In the genomic region with DNA sequence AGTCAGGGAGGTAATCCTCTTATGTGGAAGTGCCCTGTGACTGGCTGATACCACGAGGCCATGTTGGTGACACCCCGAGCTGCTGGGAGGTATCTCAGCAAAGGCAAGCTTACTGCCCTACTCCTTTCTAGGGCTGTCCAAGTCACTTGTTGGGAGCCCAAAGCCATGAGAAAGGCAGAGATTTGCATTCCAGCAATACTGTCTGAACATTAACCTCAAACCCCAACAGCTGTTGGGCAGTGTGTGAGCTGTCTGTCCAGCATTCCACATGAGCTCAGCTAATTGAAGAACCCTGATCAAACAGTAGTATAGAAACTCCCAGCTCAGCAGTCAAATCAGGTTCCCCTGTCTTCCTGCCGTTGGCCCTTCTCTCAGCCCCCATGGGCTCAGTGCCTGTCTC, we compare ENCODE assay signal across 22 cellular contexts. TPM values are rescaled to one million over a fixed set of nuclear protein-coding genes. Genes with fewer than 3 reads are reported as not detected.
DNase-seq lines count a peak whose midpoint lies in the region; ATAC-seq, FAIRE-seq and TF ChIP-seq lines count a peak whose summit lies in the region.
"Had no signal": no experiment of that assay in that cellular context is flagged by ENCODE, and none has a peak within 500 bp of the region (broad histone marks: within the 10 kb centered on the region; RNA-seq: fewer than 3 reads in every experiment).

No MANE protein-coding gene starts in this region.

- H2BK5ac ChIP-seq in IMR-90 (ENCODE audit: low read depth, low read length, poor library complexity, severe bottlenecking), result no peak overlapping the region

- H3K56ac ChIP-seq in IMR-90 (ENCODE audit: extremely low read depth, insufficient read depth, low read length), result no peak overlapping the region

- H2BK15ac ChIP-seq in IMR-90 (ENCODE audit: low read depth, low read length), result no peak overlapping the region

- H4K5ac ChIP-seq in IMR-90 (ENCODE audit: low read depth, low read length), result no peak overlapping the region

- H3K27ac Mint-ChIP-seq in T-helper 17 cell (peak overlapping the region; percentile 56), glutamatergic neuron (ENCODE audit: unreplicated experiment) (no peak overlapping the region)
- H3K27ac Mint-ChIP-seq in activated CD4-positive, alpha-beta T cell treated with anti-CD3 and anti-CD28 coated beads, Interleukin-2, amount 10 ng/mL, durations not matched to agents 24 days and 14 days, result no peak overlapping the region
- H3K27ac Mint-ChIP-seq: CD14-positive monocyte, IgD-negative memory B cell had no signal

- H3K27me3 ChIP-seq in IMR-90 (ENCODE audit: control insufficient read depth, insufficient read depth, low read length), result no peaks in the 10 kb centered on the region

- H3K4me3 ChIP-seq in A549 (no peak overlapping the region), IMR-90 (ENCODE audit: insufficient read depth, low read depth, low read length) (no peak overlapping the region)

- H3K27ac ChIP-seq in A549, result peak overlapping the region; percentile 72 to 83
- no peak overlapping the region for H3K27ac ChIP-seq in IMR-90 (ENCODE audit: insufficient read depth, low read length)

- dilution Hi-C loops in IMR-90 (cut with HindIII; ENCODE audit: low sequenced_read_pairs, unreplicated experiment), result no loop called here

- no peak for TF ChIP-seq EP300 in A549 (IDR thresholded peaks at IDR 0.05)

- H2BK120ac ChIP-seq in IMR-90 (ENCODE audit: low read depth, low read length), result no peak overlapping the region

- CTCF ChIA-PET in A549 (lab: Yijun Ruan, JAX), result interaction anchor here (0.6 to 1.6 kb wide), 8 partner anchors 10 to 188 kb away, joined by 3 to 8 read pairs (median 4); partner anchors contain the start of gene ABHD4
- CTCF ChIA-PET in IMR-90 (lab: Yijun Ruan, JAX), result no interaction called here

- no peak overlapping the region for H2AFZ ChIP-seq in IMR-90 (replicated peaks; ENCODE audit: low read length, poor library complexity)

- H3K79me1 ChIP-seq in IMR-90 (ENCODE audit: low read depth in 1 of 2, low read length in 2 of 2), result peaks cover 0 to 3% of the 10 kb centered on the region in 2 experiments; a peak in 1 of 4 replicates

- no peak for TF ChIP-seq RAD21 in A549 (conservative IDR thresholded peaks at IDR 0.05 in 1 of 2, IDR thresholded peaks at IDR 0.05 in 1 of 2)
- TF ChIP-seq RAD21 in IMR-90 (IDR thresholded peaks at IDR 0.05; ENCODE audit: low read length), result no peak

- H4K8ac ChIP-seq in IMR-90 (ENCODE audit: low read depth in 2 of 2, low read length in 2 of 2), result no peak overlapping the region

- FAIRE-seq in A549 (lab: Jason Lieb, UNC), result no peak
- FAIRE-seq: A204.1, GM19239 had no signal

- DNase-seq in A549 (ENCODE audit: low read depth in 1 of 2, low spot score in 1 of 2) (no peak), IMR-90 (peak; percentile 38), T-helper 17 cell (no peak), kidney tubule cell (ENCODE audit: low spot score) (peak; percentile 49), glutamatergic neuron (no peak)
- no peak for DNase-seq in activated CD4-positive, alpha-beta T cell treated with anti-CD3 and anti-CD28 coated beads, Interleukin-2, amount 10 ng/mL, durations not matched to agents 24 days and 14 days
- DNase-seq: AML-193, DMS153, EL, NCI-H1417 treated with DMSO at 0.1 percent for 48 hours, NCI-H2029 treated with DMSO at 0.1 percent for 48 hours, NCI-H446 treated with DMSO at 0.1 percent for 48 hours, NCI-H748 treated with DMSO at 0.1 percent for 48 hours, Right ventricle myocardium superior had no signal

- H3K4me1 Mint-ChIP-seq in T-helper 17 cell (peaks cover 11% of the 10 kb centered on the region), glutamatergic neuron (ENCODE audit: low read depth, unreplicated experiment) (peaks cover 14% of the 10 kb centered on the region)
- no peaks in the 10 kb centered on the region for H3K4me1 Mint-ChIP-seq in activated CD4-positive, alpha-beta T cell treated with anti-CD3 and anti-CD28 coated beads, Interleukin-2, amount 10 ng/mL, durations not matched to agents 24 days and 14 days
- H3K4me1 Mint-ChIP-seq: CD14-positive monocyte had no signal

- no peaks in the 10 kb centered on the region for H4K20me1 ChIP-seq in IMR-90 (ENCODE audit: insufficient read depth, low read length)

- H3K9me3 ChIP-seq in A549, result no peaks in the 10 kb centered on the region
- no peaks in the 10 kb centered on the region for H3K9me3 ChIP-seq in IMR-90 (ENCODE audit: control insufficient read depth, insufficient read depth, low read length)
- no peaks in the 10 kb centered on the region for H3K9me3 ChIP-seq in T-helper 17 cell (ENCODE audit: control insufficient read depth, low read length, poor library complexity, severe bottlenecking)

- intact Hi-C loops in IMR-90 (cut with micrococcal nuclease), result no loop called here
- intact Hi-C loops in activated CD4-positive, alpha-beta T cell treated with anti-CD3 and anti-CD28 coated beads, Interleukin-2, amount 10 ng/mL, durations not matched to agents 24 days and 14 days (cut with micrococcal nuclease), result no loop called here

- TF ChIP-seq POLR2A in A549 (IDR thresholded peaks at IDR 0.05; ENCODE audit: low read length), result no peak
- TF ChIP-seq POLR2A in IMR-90 (IDR thresholded peaks at IDR 0.05; ENCODE audit: low read depth, low read length), result no peak

- H2AK5ac ChIP-seq in IMR-90 (ENCODE audit: low read depth, low read length), result 0 out of 2 replicates have a peak overlapping the region, but pooled peaks have one; percentile 5

- 80% methylated on average over 3 of the region's 3 CpGs for WGBS in A549 (ENCODE audit: missing lambda C conversion rate)
- no CpG with 5 or more reads among the region's 3 CpGs for WGBS in IMR-90 (ENCODE audit: extremely low coverage in 2 of 2, insufficient read length in 1 of 2), 2 experiments

- no peak for ATAC-seq in A549
- no peak; the same call in 1 of the 2 replicates for ATAC-seq in IMR-90 (ENCODE audit: low read depth)
- ATAC-seq in T-helper 17 cell, result no peak
- no peak for ATAC-seq in activated CD4-positive, CD25-positive, alpha-beta regulatory T cell treated with anti-CD3 and anti-CD28 coated beads, Interleukin-2, amount 50 U/mL, for 24 hours
- ATAC-seq in HG02973 (IDR thresholded peaks at IDR 0.05; ENCODE audit: unreplicated experiment), result no peak
- ATAC-seq: SK-N-SH treated with all-trans-retinoic acid at 6 μM for 48 hours had no signal

- no peak overlapping the region for H4K91ac ChIP-seq in IMR-90 (ENCODE audit: insufficient read depth, low read depth, low read length)

- H3K9ac ChIP-seq in IMR-90 (ENCODE audit: low read depth, low read length), result no peak overlapping the region

- no peak overlapping the region for H3K18ac ChIP-seq in IMR-90 (ENCODE audit: low read depth, low read length)

- H3K27me3 Mint-ChIP-seq in T-helper 17 cell (no peaks in the 10 kb centered on the region), glutamatergic neuron (ENCODE audit: unreplicated experiment) (peaks cover 2% of the 10 kb centered on the region)
- H3K27me3 Mint-ChIP-seq in activated CD4-positive, alpha-beta T cell treated with anti-CD3 and anti-CD28 coated beads, Interleukin-2, amount 10 ng/mL, durations not matched to agents 24 days and 14 days, result no peaks in the 10 kb centered on the region
- H3K27me3 Mint-ChIP-seq: IgD-negative memory B cell had no signal

- H3K4me1 ChIP-seq in A549 (peaks cover 53% of the 10 kb centered on the region), IMR-90 (ENCODE audit: control insufficient read depth, insufficient read depth, low read length) (peaks cover 5% of the 10 kb centered on the region; the same call in 1 of the 2 replicates)

- no peaks in the 10 kb centered on the region for H3K9me3 Mint-ChIP-seq in glutamatergic neuron (ENCODE audit: unreplicated experiment)
- H3K9me3 Mint-ChIP-seq in activated CD4-positive, alpha-beta T cell treated with anti-CD3 and anti-CD28 coated beads, Interleukin-2, amount 10 ng/mL, durations not matched to agents 24 days and 14 days, result no peaks in the 10 kb centered on the region
- H3K9me3 Mint-ChIP-seq: IgD-negative memory B cell had no signal

- TF ChIP-seq CTCF in A549 (IDR thresholded peaks at IDR 0.05) (no peak), IMR-90 (conservative IDR thresholded peaks at IDR 0.05; ENCODE audit: low read depth, low read length) (no peak), glutamatergic neuron (IDR thresholded peaks at IDR 0.05; ENCODE audit: partially characterized antibody, unreplicated experiment) (no peak)

- no peak overlapping the region for H3K4me3 Mint-ChIP-seq in T-helper 17 cell
- H3K4me3 Mint-ChIP-seq in glutamatergic neuron (ENCODE audit: unreplicated experiment), result no peak overlapping the region
- H3K4me3 Mint-ChIP-seq in activated CD4-positive, alpha-beta T cell treated with anti-CD3 and anti-CD28 coated beads, Interleukin-2, amount 10 ng/mL, durations not matched to agents 24 days and 14 days, result no peak overlapping the region
- H3K4me3 Mint-ChIP-seq: CD14-positive monocyte, IgD-negative memory B cell had no signal

- H3K4me2 ChIP-seq in A549, result no peak overlapping the region
- H3K4me2 ChIP-seq in IMR-90 (ENCODE audit: low read depth, low read length), result no peak overlapping the region

- H3K36me3 Mint-ChIP-seq in T-helper 17 cell (ENCODE audit: low read depth) (peaks cover 26% of the 10 kb centered on the region), glutamatergic neuron (ENCODE audit: unreplicated experiment) (peaks cover 13% of the 10 kb centered on the region)
- peaks cover 68% of the 10 kb centered on the region for H3K36me3 Mint-ChIP-seq in activated CD4-positive, alpha-beta T cell treated with anti-CD3 and anti-CD28 coated beads, Interleukin-2, amount 10 ng/mL, durations not matched to agents 24 days and 14 days (ENCODE audit: low read depth)

- H2BK20ac ChIP-seq in IMR-90 (ENCODE audit: low read depth, low read length), result no peak overlapping the region

- peaks cover 67% of the 10 kb centered on the region for H3K36me3 ChIP-seq in IMR-90 (ENCODE audit: control insufficient read depth, insufficient read depth, low read length)

- H3K14ac ChIP-seq in IMR-90 (replicated peaks; ENCODE audit: low read depth, low read length), result no peak overlapping the region

- POLR2A ChIA-PET in A549 (lab: Yijun Ruan, JAX) (interaction anchor here (0.9 to 1.8 kb wide), 4 partner anchors 8 to 46 kb away, joined by 3 to 6 read pairs (median 6); partner anchors contain the start of genes ABHD4 and DAD1), IMR-90 (lab: Charles Lee; ENCODE audit: unreplicated experiment) (no interaction called here)

- BruUV-seq in IMR-90 (replicated peaks; lab: Mats Ljungman, UMichigan), result no TSS peak

- peaks cover 20% of the 10 kb centered on the region; the same call in 1 of the 2 replicates for H3K9me1 ChIP-seq in IMR-90 (ENCODE audit: insufficient read depth, low read length)

- H2AK9ac ChIP-seq in IMR-90 (replicated peaks; ENCODE audit: low read depth, low read length, poor library complexity), result no peak overlapping the region

- no peak overlapping the region for H3K23ac ChIP-seq in IMR-90 (ENCODE audit: low read depth, low read length)

- H3K4ac ChIP-seq in IMR-90 (ENCODE audit: low read depth, low read length), result no peak overlapping the region

- in situ Hi-C loops in IMR-90 (cut with MboI; ENCODE audit: low sequenced_read_pairs), result no loop called here

RNA-seq across cellular contexts. Expression of gene ABHD4, which starts 9.2 kb away (rescaled TPM):
- polyA plus RNA-seq in A549 (2011; rRNA removed) (58.3 and 75.0 TPM in 2 replicates), A549 (2017; fragmentation: RNase III; extraction: RNeasy Plus Mini Kit Qiagen cat#74134 plus additional on column Dnase treatment) (63.4 to 70.7 TPM (median 66.5 TPM) in 3 replicates), IMR-90 (2012; rRNA removed) (21.8 and 22.0 TPM in 2 replicates)
- 70.0 and 92.8 TPM in 2 replicates for polyA plus RNA-seq in A549 (2012; cell fraction: cytosol; rRNA removed)
- polyA plus RNA-seq in A549 (2012; cell fraction: nucleus; rRNA removed), result 89.5 and 91.0 TPM in 2 replicates
- 57.6 and 74.4 TPM in 2 replicates for polyA minus RNA-seq in A549 (2011; rRNA and poly(A)+ RNA removed)
- total RNA-seq in IMR-90 (2012; rRNA removed) (5.0 and 5.3 TPM in 2 replicates), T-helper 17 cell (10 to 100 TPM; 12.3 to 19.0 TPM), glutamatergic neuron (ENCODE audit: unreplicated experiment) (8.1 TPM)
- polyA plus RNA-seq in IMR-90 (2012; cell fraction: cytosol; rRNA removed), result 13.3 and 23.6 TPM in 2 replicates
- 22.2 and 25.4 TPM in 2 replicates for polyA plus RNA-seq in IMR-90 (2012; cell fraction: nucleus; rRNA removed; ENCODE audit: low replicate concordance)
- 9.7 and 10.3 TPM in 2 replicates for total RNA-seq in activated CD4-positive, alpha-beta T cell treated with anti-CD3 and anti-CD28 coated beads, Interleukin-2, amount 10 ng/mL, durations not matched to agents 24 days and 14 days

RNA-seq across cellular contexts. Expression of gene DAD1, which starts 18.3 kb away (rescaled TPM):
- polyA plus RNA-seq in A549 (2011; rRNA removed) (458 and 474 TPM in 2 replicates), A549 (2017; fragmentation: RNase III; extraction: RNeasy Plus Mini Kit Qiagen cat#74134 plus additional on column Dnase treatment) (314 to 317 TPM (median 317 TPM) in 3 replicates), IMR-90 (2012; rRNA removed) (448 and 496 TPM in 2 replicates)
- polyA plus RNA-seq in A549 (2012; cell fraction: cytosol; rRNA removed), result 417 and 429 TPM in 2 replicates
- polyA plus RNA-seq in A549 (2012; cell fraction: nucleus; rRNA removed), result 241 and 387 TPM in 2 replicates
- 144 and 183 TPM in 2 replicates for polyA minus RNA-seq in A549 (2011; rRNA and poly(A)+ RNA removed)
- total RNA-seq in IMR-90 (2012; rRNA removed) (396 and 449 TPM in 2 replicates), T-helper 17 cell (10 to 100 TPM; 95.4 to 96.0 TPM), glutamatergic neuron (ENCODE audit: unreplicated experiment) (122 TPM)
- 412 and 479 TPM in 2 replicates for polyA plus RNA-seq in IMR-90 (2012; cell fraction: cytosol; rRNA removed)
- 92.7 and 197 TPM in 2 replicates for polyA plus RNA-seq in IMR-90 (2012; cell fraction: nucleus; rRNA removed; ENCODE audit: low replicate concordance)
- total RNA-seq in activated CD4-positive, alpha-beta T cell treated with anti-CD3 and anti-CD28 coated beads, Interleukin-2, amount 10 ng/mL, durations not matched to agents 24 days and 14 days, result 255 and 266 TPM in 2 replicates

RNA-seq across cellular contexts. Expression of gene OR6J1, which starts 36.9 kb away (rescaled TPM):
- polyA plus RNA-seq in A549 (2011; rRNA removed) (not detected in 2 replicates), A549 (2017; fragmentation: RNase III; extraction: RNeasy Plus Mini Kit Qiagen cat#74134 plus additional on column Dnase treatment) (not detected in 3 replicates), IMR-90 (2012; rRNA removed) (not detected in 2 replicates)
- polyA plus RNA-seq in A549 (2012; cell fraction: cytosol; rRNA removed), result not detected in 2 replicates
- 0.01 TPM in 1 of 2 replicates, not detected in the other for polyA plus RNA-seq in A549 (2012; cell fraction: nucleus; rRNA removed)
- 0.08 TPM in 1 of 2 replicates, not detected in the other for polyA minus RNA-seq in A549 (2011; rRNA and poly(A)+ RNA removed)
- total RNA-seq in IMR-90 (2012; rRNA removed) (not detected in 2 replicates), T-helper 17 cell (not detected), glutamatergic neuron (ENCODE audit: unreplicated experiment) (not detected)
- not detected in 2 replicates for polyA plus RNA-seq in IMR-90 (2012; cell fraction: cytosol; rRNA removed)
- polyA plus RNA-seq in IMR-90 (2012; cell fraction: nucleus; rRNA removed; ENCODE audit: low replicate concordance), result not detected in 2 replicates
- not detected in 2 replicates for total RNA-seq in activated CD4-positive, alpha-beta T cell treated with anti-CD3 and anti-CD28 coated beads, Interleukin-2, amount 10 ng/mL, durations not matched to agents 24 days and 14 days
- total RNA-seq: H4, Right ventricle myocardium superior had no signal
- polyA plus RNA-seq: CD14-positive monocyte, IgD-negative memory B cell had no signal

Comparison
In these comparisons a context has a peak if more than half of its experiments do, and no peak if none do; other contexts are left out.
1. DNase-seq: peak in IMR-90 (single experiment) and kidney tubule cell (single experiment); none in A549 (0 of 2), T-helper 17 cell (0 of 3), glutamatergic neuron (single experiment) and activated CD4-positive, alpha-beta T cell treated with anti-CD3 and anti-CD28 coated beads, Interleukin-2, amount 10 ng/mL, durations not matched to agents 24 days and 14 days (single experiment).